ENCODE assay signal across 25 cellular contexts in the genomic region with DNA sequence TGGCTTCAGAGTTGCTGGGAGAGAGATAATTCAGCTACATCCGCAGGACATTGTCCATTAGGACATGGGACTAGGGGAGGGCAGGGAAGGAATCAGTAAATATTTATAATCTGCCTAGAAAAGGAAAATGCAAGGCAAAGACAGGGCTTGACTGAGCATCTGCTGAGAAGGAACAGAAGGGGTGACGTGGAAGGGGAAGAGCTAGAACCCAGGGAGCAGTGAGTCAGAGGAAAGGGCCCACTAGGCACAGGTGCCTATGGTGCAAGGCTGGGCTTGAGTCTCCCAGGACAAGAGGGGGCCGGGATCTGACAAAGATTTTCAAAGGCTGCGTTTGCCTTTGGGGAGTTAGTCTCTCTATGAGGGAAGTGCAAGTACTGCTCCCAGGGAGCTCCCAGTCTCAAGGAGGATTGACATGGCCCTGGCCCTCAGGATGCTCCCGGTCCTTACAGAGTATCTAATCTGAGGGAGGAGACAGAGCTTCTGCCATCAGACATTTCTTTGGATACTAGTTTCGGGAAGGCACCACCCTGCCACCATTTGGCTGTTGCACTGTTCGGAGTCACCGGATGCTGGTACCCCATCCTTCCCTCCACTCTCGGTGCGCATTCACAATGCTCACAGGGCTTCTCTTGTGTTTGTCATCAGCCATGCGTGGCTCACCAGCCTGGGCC.
"Had no signal": no experiment of that assay in that cellular context is flagged by ENCODE, and none has a peak within 500 bp of the region (broad histone marks: within the 10 kb centered on the region; RNA-seq: fewer than 3 reads in every experiment).

No MANE protein-coding gene starts in this region.

- H3K36me3 Mint-ChIP-seq: activated naive CD4-positive, alpha-beta T cell treated with anti-CD3 and anti-CD28 coated beads, Interleukin-2, amount 10 ng/mL, durations not matched to agents 7 days and 5 days; naive B cell had no signal

- H3K36me3 ChIP-seq: cardiac muscle cell, sigmoid colon, suprapubic skin, uterus had no signal

- H3K27me3 ChIP-seq: body of pancreas, cardiac muscle cell, heart right ventricle, sigmoid colon, suprapubic skin, tibial nerve, uterus had no signal

- H3K9me3 ChIP-seq: body of pancreas, heart right ventricle, sigmoid colon, suprapubic skin, tibial nerve, uterus had no signal

- DNase-seq: activated B cell treated with CpG ODN at 0.5 μM for 24 hours; activated CD4-positive, alpha-beta T cell treated with anti-CD3 and anti-CD28 coated beads for 36 hours; activated CD4-positive, alpha-beta T cell treated with anti-CD3 and anti-CD28 coated beads, Interleukin-2, amount 50 U/mL, for 48 hours; activated effector memory CD4-positive, alpha-beta T cell treated with Interleukin-2 at 50 U/mL for 16 hours; activated naive CD4-positive, alpha-beta T cell treated with anti-CD3 and anti-CD28 coated beads, Interleukin-2, amount 10 ng/mL, durations not matched to agents 7 days and 5 days; activated T-cell treated with anti-CD3 and anti-CD28 coated beads, Interleukin-2, amount 50 U/mL, for 48 hours; amygdala; cortex of kidney; heart right ventricle; islet precursor cell; left colon; mesendoderm; naive B cell; occipital lobe; sigmoid colon; stimulated activated CD4-positive, alpha-beta T cell treated with anti-CD3 and anti-CD28 coated beads, Interleukin-4, amount 100 ng/mL, for 1 hour; T1000; uterus had no signal

- H3K27ac ChIP-seq: cardiac muscle cell, epithelial cell of prostate, sigmoid colon, suprapubic skin, tibial nerve, uterus had no signal

- H3K4me1 ChIP-seq: sigmoid colon, suprapubic skin, tibial nerve, uterus had no signal

- H3K27me3 Mint-ChIP-seq: activated B cell treated with CpG ODN at 0.5 μM for 24 hours; activated CD4-positive, alpha-beta T cell treated with anti-CD3 and anti-CD28 coated beads for 36 hours; stimulated activated naive CD8-positive, alpha-beta T cell treated with anti-CD3 and anti-CD28 coated beads, Interleukin-15, Interleukin-2, amounts not matched to agents 100 ng/mL and 50 ng/mL, for 24 hours had no signal

- H3K4me3 Mint-ChIP-seq: activated B cell treated with CpG ODN at 0.5 μM for 24 hours; activated CD4-positive, alpha-beta T cell treated with anti-CD3 and anti-CD28 coated beads for 36 hours; activated naive CD4-positive, alpha-beta T cell treated with anti-CD3 and anti-CD28 coated beads, Interleukin-2, amount 10 ng/mL, durations not matched to agents 7 days and 5 days; naive B cell; stimulated activated naive CD8-positive, alpha-beta T cell treated with anti-CD3 and anti-CD28 coated beads, Interleukin-15, Interleukin-2, amounts not matched to agents 100 ng/mL and 50 ng/mL, for 24 hours had no signal

- H3K9me3 Mint-ChIP-seq: activated B cell treated with CpG ODN at 0.5 μM for 24 hours; activated naive CD4-positive, alpha-beta T cell treated with anti-CD3 and anti-CD28 coated beads, Interleukin-2, amount 10 ng/mL, durations not matched to agents 7 days and 5 days; naive B cell; stimulated activated naive CD8-positive, alpha-beta T cell treated with anti-CD3 and anti-CD28 coated beads, Interleukin-15, Interleukin-2, amounts not matched to agents 100 ng/mL and 50 ng/mL, for 24 hours had no signal

- H3K4me3 ChIP-seq: body of pancreas, cardiac muscle cell, heart right ventricle, sigmoid colon, smooth muscle cell, suprapubic skin, tibial nerve, uterus had no signal

- ATAC-seq: activated CD4-positive, alpha-beta T cell treated with anti-CD3 and anti-CD28 coated beads for 36 hours; body of pancreas; heart right ventricle; left colon had no signal

- H3K4me2 ChIP-seq: smooth muscle cell had no signal

- H3K4me1 Mint-ChIP-seq: activated B cell treated with CpG ODN at 0.5 μM for 24 hours; activated CD4-positive, alpha-beta T cell treated with anti-CD3 and anti-CD28 coated beads for 36 hours; activated naive CD4-positive, alpha-beta T cell treated with anti-CD3 and anti-CD28 coated beads, Interleukin-2, amount 10 ng/mL, durations not matched to agents 7 days and 5 days; naive B cell had no signal

- H3K27ac Mint-ChIP-seq: activated B cell treated with CpG ODN at 0.5 μM for 24 hours; activated CD4-positive, alpha-beta T cell treated with anti-CD3 and anti-CD28 coated beads for 36 hours; activated naive CD4-positive, alpha-beta T cell treated with anti-CD3 and anti-CD28 coated beads, Interleukin-2, amount 10 ng/mL, durations not matched to agents 7 days and 5 days; stimulated activated naive CD8-positive, alpha-beta T cell treated with anti-CD3 and anti-CD28 coated beads, Interleukin-15, Interleukin-2, amounts not matched to agents 100 ng/mL and 50 ng/mL, for 24 hours had no signal
